1 cellular context compared by ENCODE assay signal in the genomic region with DNA sequence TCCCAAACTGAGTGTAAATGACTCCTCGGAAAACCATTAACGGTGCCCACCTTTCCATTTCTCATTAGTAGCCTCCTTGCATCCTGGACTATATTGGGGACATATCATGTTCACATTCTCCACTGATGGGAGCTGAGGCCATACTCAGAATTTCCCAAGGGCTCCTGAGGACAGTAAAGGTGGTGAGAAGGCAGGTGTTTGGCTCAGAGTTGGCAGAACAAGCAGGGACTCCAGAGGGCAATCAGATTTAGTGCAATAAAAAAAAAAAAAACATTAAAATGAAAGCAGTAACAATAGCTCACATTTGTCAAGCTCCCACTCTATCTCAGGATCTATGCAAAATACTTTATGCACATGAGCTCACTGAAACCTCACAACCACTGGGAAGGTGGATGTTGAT.
TF ChIP-seq lines count a peak whose summit lies in the region.

No MANE protein-coding gene starts in this region.

TF ChIP-seq in GM23338, 12 proteins besides CTCF, POLR2A, EP300 and RAD21 (continued from another document):
- TF ChIP-seq, protein P1, sequence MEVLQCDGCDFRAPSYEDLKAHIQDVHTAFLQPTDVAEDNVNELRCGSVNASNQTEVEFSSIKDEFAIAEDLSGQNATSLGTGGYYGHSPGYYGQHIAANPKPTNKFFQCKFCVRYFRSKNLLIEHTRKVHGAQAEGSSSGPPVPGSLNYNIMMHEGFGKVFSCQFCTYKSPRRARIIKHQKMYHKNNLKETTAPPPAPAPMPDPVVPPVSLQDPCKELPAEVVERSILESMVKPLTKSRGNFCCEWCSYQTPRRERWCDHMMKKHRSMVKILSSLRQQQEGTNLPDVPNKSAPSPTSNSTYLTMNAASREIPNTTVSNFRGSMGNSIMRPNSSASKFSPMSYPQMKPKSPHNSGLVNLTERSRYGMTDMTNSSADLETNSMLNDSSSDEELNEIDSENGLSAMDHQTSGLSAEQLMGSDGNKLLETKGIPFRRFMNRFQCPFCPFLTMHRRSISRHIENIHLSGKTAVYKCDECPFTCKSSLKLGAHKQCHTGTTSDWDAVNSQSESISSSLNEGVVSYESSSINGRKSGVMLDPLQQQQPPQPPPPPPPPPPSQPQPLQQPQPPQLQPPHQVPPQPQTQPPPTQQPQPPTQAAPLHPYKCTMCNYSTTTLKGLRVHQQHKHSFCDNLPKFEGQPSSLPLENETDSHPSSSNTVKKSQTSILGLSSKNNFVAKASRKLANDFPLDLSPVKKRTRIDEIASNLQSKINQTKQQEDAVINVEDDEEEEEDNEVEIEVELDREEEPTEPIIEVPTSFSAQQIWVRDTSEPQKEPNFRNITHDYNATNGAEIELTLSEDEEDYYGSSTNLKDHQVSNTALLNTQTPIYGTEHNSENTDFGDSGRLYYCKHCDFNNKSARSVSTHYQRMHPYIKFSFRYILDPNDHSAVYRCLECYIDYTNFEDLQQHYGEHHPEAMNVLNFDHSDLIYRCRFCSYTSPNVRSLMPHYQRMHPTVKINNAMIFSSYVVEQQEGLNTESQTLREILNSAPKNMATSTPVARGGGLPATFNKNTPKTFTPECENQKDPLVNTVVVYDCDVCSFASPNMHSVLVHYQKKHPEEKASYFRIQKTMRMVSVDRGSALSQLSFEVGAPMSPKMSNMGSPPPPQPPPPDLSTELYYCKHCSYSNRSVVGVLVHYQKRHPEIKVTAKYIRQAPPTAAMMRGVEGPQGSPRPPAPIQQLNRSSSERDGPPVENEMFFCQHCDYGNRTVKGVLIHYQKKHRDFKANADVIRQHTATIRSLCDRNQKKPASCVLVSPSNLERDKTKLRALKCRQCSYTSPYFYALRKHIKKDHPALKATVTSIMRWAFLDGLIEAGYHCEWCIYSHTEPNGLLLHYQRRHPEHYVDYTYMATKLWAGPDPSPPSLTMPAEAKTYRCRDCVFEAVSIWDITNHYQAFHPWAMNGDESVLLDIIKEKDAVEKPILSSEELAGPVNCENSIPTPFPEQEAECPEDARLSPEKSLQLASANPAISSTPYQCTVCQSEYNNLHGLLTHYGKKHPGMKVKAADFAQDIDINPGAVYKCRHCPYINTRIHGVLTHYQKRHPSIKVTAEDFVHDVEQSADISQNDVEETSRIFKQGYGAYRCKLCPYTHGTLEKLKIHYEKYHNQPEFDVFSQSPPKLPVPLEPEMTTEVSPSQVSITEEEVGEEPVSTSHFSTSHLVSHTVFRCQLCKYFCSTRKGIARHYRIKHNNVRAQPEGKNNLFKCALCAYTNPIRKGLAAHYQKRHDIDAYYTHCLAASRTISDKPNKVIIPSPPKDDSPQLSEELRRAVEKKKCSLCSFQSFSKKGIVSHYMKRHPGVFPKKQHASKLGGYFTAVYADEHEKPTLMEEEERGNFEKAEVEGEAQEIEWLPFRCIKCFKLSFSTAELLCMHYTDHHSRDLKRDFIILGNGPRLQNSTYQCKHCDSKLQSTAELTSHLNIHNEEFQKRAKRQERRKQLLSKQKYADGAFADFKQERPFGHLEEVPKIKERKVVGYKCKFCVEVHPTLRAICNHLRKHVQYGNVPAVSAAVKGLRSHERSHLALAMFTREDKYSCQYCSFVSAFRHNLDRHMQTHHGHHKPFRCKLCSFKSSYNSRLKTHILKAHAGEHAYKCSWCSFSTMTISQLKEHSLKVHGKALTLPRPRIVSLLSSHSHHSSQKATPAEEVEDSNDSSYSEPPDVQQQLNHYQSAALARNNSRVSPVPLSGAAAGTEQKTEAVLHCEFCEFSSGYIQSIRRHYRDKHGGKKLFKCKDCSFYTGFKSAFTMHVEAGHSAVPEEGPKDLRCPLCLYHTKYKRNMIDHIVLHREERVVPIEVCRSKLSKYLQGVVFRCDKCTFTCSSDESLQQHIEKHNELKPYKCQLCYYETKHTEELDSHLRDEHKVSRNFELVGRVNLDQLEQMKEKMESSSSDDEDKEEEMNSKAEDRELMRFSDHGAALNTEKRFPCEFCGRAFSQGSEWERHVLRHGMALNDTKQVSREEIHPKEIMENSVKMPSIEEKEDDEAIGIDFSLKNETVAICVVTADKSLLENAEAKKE (CRISPR knock-in tag; IDR thresholded peaks at IDR 0.05) = no peak
- no peak for TF ChIP-seq CREB1 (CRISPR knock-in tag; IDR thresholded peaks at IDR 0.05; ENCODE audit: low read depth)
- TF ChIP-seq, protein P2, sequence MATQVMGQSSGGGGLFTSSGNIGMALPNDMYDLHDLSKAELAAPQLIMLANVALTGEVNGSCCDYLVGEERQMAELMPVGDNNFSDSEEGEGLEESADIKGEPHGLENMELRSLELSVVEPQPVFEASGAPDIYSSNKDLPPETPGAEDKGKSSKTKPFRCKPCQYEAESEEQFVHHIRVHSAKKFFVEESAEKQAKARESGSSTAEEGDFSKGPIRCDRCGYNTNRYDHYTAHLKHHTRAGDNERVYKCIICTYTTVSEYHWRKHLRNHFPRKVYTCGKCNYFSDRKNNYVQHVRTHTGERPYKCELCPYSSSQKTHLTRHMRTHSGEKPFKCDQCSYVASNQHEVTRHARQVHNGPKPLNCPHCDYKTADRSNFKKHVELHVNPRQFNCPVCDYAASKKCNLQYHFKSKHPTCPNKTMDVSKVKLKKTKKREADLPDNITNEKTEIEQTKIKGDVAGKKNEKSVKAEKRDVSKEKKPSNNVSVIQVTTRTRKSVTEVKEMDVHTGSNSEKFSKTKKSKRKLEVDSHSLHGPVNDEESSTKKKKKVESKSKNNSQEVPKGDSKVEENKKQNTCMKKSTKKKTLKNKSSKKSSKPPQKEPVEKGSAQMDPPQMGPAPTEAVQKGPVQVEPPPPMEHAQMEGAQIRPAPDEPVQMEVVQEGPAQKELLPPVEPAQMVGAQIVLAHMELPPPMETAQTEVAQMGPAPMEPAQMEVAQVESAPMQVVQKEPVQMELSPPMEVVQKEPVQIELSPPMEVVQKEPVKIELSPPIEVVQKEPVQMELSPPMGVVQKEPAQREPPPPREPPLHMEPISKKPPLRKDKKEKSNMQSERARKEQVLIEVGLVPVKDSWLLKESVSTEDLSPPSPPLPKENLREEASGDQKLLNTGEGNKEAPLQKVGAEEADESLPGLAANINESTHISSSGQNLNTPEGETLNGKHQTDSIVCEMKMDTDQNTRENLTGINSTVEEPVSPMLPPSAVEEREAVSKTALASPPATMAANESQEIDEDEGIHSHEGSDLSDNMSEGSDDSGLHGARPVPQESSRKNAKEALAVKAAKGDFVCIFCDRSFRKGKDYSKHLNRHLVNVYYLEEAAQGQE (IDR thresholded peaks at IDR 0.05; ENCODE audit: unreplicated experiment) = no peak
